32 cellular contexts compared by ENCODE assay signal in the genomic region with DNA sequence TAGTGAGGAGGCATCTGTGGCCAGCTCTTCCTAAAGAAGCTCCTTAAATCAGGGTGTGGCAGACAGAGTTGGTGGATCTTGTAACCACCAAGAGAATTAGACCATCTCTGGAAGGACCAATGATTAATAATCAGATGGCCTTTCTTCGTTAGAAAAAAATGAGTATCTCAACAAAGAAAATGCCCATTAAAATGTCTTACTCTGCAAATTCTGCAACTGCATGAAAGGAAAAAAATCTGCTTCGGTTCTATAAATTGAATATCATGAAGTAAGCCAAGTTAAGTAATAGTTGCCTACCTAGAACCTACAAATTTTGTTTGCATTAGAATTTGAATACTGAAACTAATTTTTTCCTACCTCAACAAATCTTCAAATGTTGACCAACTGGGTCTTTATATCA. TPM values are rescaled to one million over a fixed set of nuclear protein-coding genes. Genes with fewer than 3 reads are reported as not detected.
"Had no signal": no experiment of that assay in that cellular context is flagged by ENCODE, and none has a peak within 500 bp of the region (broad histone marks: within the 10 kb centered on the region; RNA-seq: fewer than 3 reads in every experiment).

No MANE protein-coding gene starts in this region.

- H3K36me3 Mint-ChIP-seq: activated CD4-positive, alpha-beta memory T cell treated with anti-CD3 and anti-CD28 coated beads for 36 hours; activated CD8-positive, alpha-beta memory T cell treated with anti-CD3 and anti-CD28 coated beads, Interleukin-2, amount 10 ng/mL, durations not matched to agents 7 days and 5 days; activated naive CD4-positive, alpha-beta T cell treated with anti-CD3 and anti-CD28 coated beads, Interleukin-2, amount 50 U/mL, for 24 hours; activated naive CD8-positive, alpha-beta T cell treated with anti-CD3 and anti-CD28 coated beads, Interleukin-2, amount 10 ng/mL, durations not matched to agents 7 days and 5 days; brain had no signal

- H3K4me3 Mint-ChIP-seq: activated CD4-positive, alpha-beta memory T cell treated with anti-CD3 and anti-CD28 coated beads for 36 hours; activated CD4-positive, alpha-beta T cell treated with anti-CD3 and anti-CD28 coated beads for 36 hours; activated CD4-positive, alpha-beta T cell treated with anti-CD3 and anti-CD28 coated beads, Interleukin-2, amount 10 ng/mL, durations not matched to agents 24 days and 14 days; activated CD8-positive, alpha-beta memory T cell treated with anti-CD3 and anti-CD28 coated beads, Interleukin-2, amount 10 ng/mL, durations not matched to agents 7 days and 5 days; activated CD8-positive, alpha-beta T cell treated with anti-CD3 and anti-CD28 coated beads, Interleukin-2, amount 10 ng/mL, durations not matched to agents 7 days and 5 days; activated naive CD4-positive, alpha-beta T cell treated with anti-CD3 and anti-CD28 coated beads for 36 hours; activated naive CD4-positive, alpha-beta T cell treated with anti-CD3 and anti-CD28 coated beads, Interleukin-2, amount 50 U/mL, for 24 hours; activated naive CD8-positive, alpha-beta T cell treated with anti-CD3 and anti-CD28 coated beads, Interleukin-2, amount 10 ng/mL, durations not matched to agents 7 days and 5 days; activated T-helper 1 cell treated with anti-CD3 and anti-CD28 coated beads, Interleukin-12 subunit alpha, Interleukin-12 subunit beta, Interleukin-2, Interleukin-4 antibody, amounts not matched to agents 30 ng/mL and 10 ng/mL and 1 ng/mL, durations not matched to agents 14 hours and 24 hours and 36 hours; central memory CD8-positive, alpha-beta T cell; dendritic cell treated with granulocyte-macrophage colony-stimulating factor and Interleukin-4, amounts not matched to agents 40 ng/mL and 50 ng/mL, for 4 days; endodermal cell had no signal

- H3K27me3 ChIP-seq: ascending aorta, dorsolateral prefrontal cortex had no signal

- H3K9me3 Mint-ChIP-seq: activated CD4-positive, alpha-beta memory T cell treated with anti-CD3 and anti-CD28 coated beads for 36 hours; activated naive CD4-positive, alpha-beta T cell treated with anti-CD3 and anti-CD28 coated beads, Interleukin-2, amount 50 U/mL, for 24 hours; activated naive CD8-positive, alpha-beta T cell treated with anti-CD3 and anti-CD28 coated beads, Interleukin-2, amount 10 ng/mL, durations not matched to agents 7 days and 5 days; activated T-helper 1 cell treated with anti-CD3 and anti-CD28 coated beads, Interleukin-12 subunit alpha, Interleukin-12 subunit beta, Interleukin-2, Interleukin-4 antibody, amounts not matched to agents 30 ng/mL and 10 ng/mL and 1 ng/mL, durations not matched to agents 14 hours and 24 hours and 36 hours; activated T-helper 2 cell treated with anti-CD3 and anti-CD28 coated beads, Interferon-gamma antibody, Interleukin-2, Interleukin-4, amounts not matched to agents 10 μg/mL and 5 μg/mL and 100 μg/mL, durations not matched to agents 14 hours and 24 hours and 36 hours; dendritic cell treated with granulocyte-macrophage colony-stimulating factor and Interleukin-4, amounts not matched to agents 40 ng/mL and 50 ng/mL, for 4 days; endodermal cell had no signal

- DNase-seq: activated CD4-positive, alpha-beta memory T cell treated with anti-CD3 and anti-CD28 coated beads for 36 hours; activated CD4-positive, alpha-beta T cell treated with anti-CD3 and anti-CD28 coated beads for 36 hours; activated CD4-positive, alpha-beta T cell treated with anti-CD3 and anti-CD28 coated beads, Interleukin-2, amount 10 ng/mL, durations not matched to agents 24 days and 14 days; activated CD4-positive, CD25-positive, alpha-beta regulatory T cell; activated CD4-positive, CD25-positive, alpha-beta regulatory T cell treated with anti-CD3 and anti-CD28 coated beads, Interleukin-2, amount 50 U/mL, for 72 hours; activated CD8-positive, alpha-beta memory T cell treated with anti-CD3 and anti-CD28 coated beads, Interleukin-2, amount 10 ng/mL, durations not matched to agents 7 days and 5 days; activated CD8-positive, alpha-beta memory T cell treated with anti-CD3 and anti-CD28 coated beads, Interleukin-2, amount 50 U/mL, for 4 hours; activated CD8-positive, alpha-beta T cell treated with anti-CD3 and anti-CD28 coated beads, Interleukin-2, amount 10 ng/mL, durations not matched to agents 7 days and 5 days; activated effector memory CD4-positive, alpha-beta T cell treated with anti-CD3 and anti-CD28 coated beads, Interleukin-2, amount 50 U/mL, for 16 hours; activated naive CD4-positive, alpha-beta T cell treated with anti-CD3 and anti-CD28 coated beads for 36 hours; activated naive CD8-positive, alpha-beta T cell treated with anti-CD3 and anti-CD28 coated beads, Interleukin-2, amount 10 ng/mL, durations not matched to agents 7 days and 5 days; activated T-cell treated with anti-CD3 and anti-CD28 coated beads, Interleukin-2, amount 50 U/mL, for 1 hour; activated T-cell treated with anti-CD3 and anti-CD28 coated beads, Interleukin-2, amount 50 U/mL, for 48 hours; dorsolateral prefrontal cortex; effector memory CD4-positive, alpha-beta T cell; endodermal cell; foreskin keratinocyte; gastrocnemius medialis; glutamatergic neuron; heart left ventricle; T-helper 2 cell had no signal

- H3K4me1 Mint-ChIP-seq: activated CD4-positive, alpha-beta T cell treated with anti-CD3 and anti-CD28 coated beads for 36 hours; activated CD4-positive, alpha-beta T cell treated with anti-CD3 and anti-CD28 coated beads, Interleukin-2, amount 10 ng/mL, durations not matched to agents 24 days and 14 days; activated naive CD4-positive, alpha-beta T cell treated with anti-CD3 and anti-CD28 coated beads, Interleukin-2, amount 50 U/mL, for 24 hours; activated naive CD8-positive, alpha-beta T cell treated with anti-CD3 and anti-CD28 coated beads, Interleukin-2, amount 10 ng/mL, durations not matched to agents 7 days and 5 days; central memory CD8-positive, alpha-beta T cell; endodermal cell had no signal

- H3K9me3 ChIP-seq: ascending aorta, gastrocnemius medialis, heart left ventricle had no signal

- ATAC-seq: activated CD4-positive, alpha-beta T cell treated with anti-CD3 and anti-CD28 coated beads for 36 hours; activated CD8-positive, alpha-beta memory T cell treated with anti-CD3 and anti-CD28 coated beads, Interleukin-2, amount 10 ng/mL, durations not matched to agents 7 days and 5 days; activated CD8-positive, alpha-beta T cell treated with anti-CD3 and anti-CD28 coated beads, Interleukin-2, amount 10 ng/mL, durations not matched to agents 7 days and 5 days; esophagus mucosa; foreskin keratinocyte; gastrocnemius medialis; heart left ventricle had no signal

- H3K4me3 ChIP-seq: ascending aorta, coronary artery, dorsolateral prefrontal cortex, gastrocnemius medialis, heart left ventricle had no signal

- H3K4me1 ChIP-seq: foreskin keratinocyte had no signal

- H3K27me3 Mint-ChIP-seq: brain had no signal

- H3K27ac Mint-ChIP-seq: activated CD4-positive, alpha-beta memory T cell treated with anti-CD3 and anti-CD28 coated beads for 36 hours; activated CD4-positive, alpha-beta T cell treated with anti-CD3 and anti-CD28 coated beads for 36 hours; activated CD4-positive, alpha-beta T cell treated with anti-CD3 and anti-CD28 coated beads, Interleukin-2, amount 10 ng/mL, durations not matched to agents 24 days and 14 days; activated CD8-positive, alpha-beta memory T cell treated with anti-CD3 and anti-CD28 coated beads, Interleukin-2, amount 10 ng/mL, durations not matched to agents 7 days and 5 days; activated CD8-positive, alpha-beta T cell treated with anti-CD3 and anti-CD28 coated beads, Interleukin-2, amount 10 ng/mL, durations not matched to agents 7 days and 5 days; activated naive CD4-positive, alpha-beta T cell treated with anti-CD3 and anti-CD28 coated beads for 36 hours; activated naive CD4-positive, alpha-beta T cell treated with anti-CD3 and anti-CD28 coated beads, Interleukin-2, amount 50 U/mL, for 24 hours; activated naive CD8-positive, alpha-beta T cell treated with anti-CD3 and anti-CD28 coated beads, Interleukin-2, amount 10 ng/mL, durations not matched to agents 7 days and 5 days; activated T-helper 1 cell treated with anti-CD3 and anti-CD28 coated beads, Interleukin-12 subunit alpha, Interleukin-12 subunit beta, Interleukin-2, Interleukin-4 antibody, amounts not matched to agents 30 ng/mL and 10 ng/mL and 1 ng/mL, durations not matched to agents 14 hours and 24 hours and 36 hours; activated T-helper 2 cell treated with anti-CD3 and anti-CD28 coated beads, Interferon-gamma antibody, Interleukin-2, Interleukin-4, amounts not matched to agents 10 μg/mL and 5 μg/mL and 100 μg/mL, durations not matched to agents 14 hours and 24 hours and 36 hours; dendritic cell treated with granulocyte-macrophage colony-stimulating factor and Interleukin-4, amounts not matched to agents 40 ng/mL and 50 ng/mL, for 4 days; endodermal cell had no signal

- H3K27ac ChIP-seq: foreskin keratinocyte, gastrocnemius medialis had no signal

- H3K36me3 ChIP-seq: ascending aorta, gastrocnemius medialis, heart left ventricle had no signal

RNA-seq across cellular contexts. Expression of a gene that starts 4.2 kb away (rescaled TPM):
- total RNA-seq: activated CD4-positive, alpha-beta memory T cell treated with anti-CD3 and anti-CD28 coated beads for 36 hours; activated CD4-positive, alpha-beta T cell treated with anti-CD3 and anti-CD28 coated beads for 36 hours; activated CD4-positive, alpha-beta T cell treated with anti-CD3 and anti-CD28 coated beads, Interleukin-2, amount 10 ng/mL, durations not matched to agents 24 days and 14 days; activated CD8-positive, alpha-beta memory T cell treated with anti-CD3 and anti-CD28 coated beads for 36 hours; activated CD8-positive, alpha-beta T cell treated with anti-CD3 and anti-CD28 coated beads, Interleukin-2, amount 10 ng/mL, durations not matched to agents 7 days and 5 days; activated naive CD4-positive, alpha-beta T cell treated with anti-CD3 and anti-CD28 coated beads for 36 hours; activated naive CD8-positive, alpha-beta T cell treated with anti-CD3 and anti-CD28 coated beads, Interleukin-2, amount 10 ng/mL, durations not matched to agents 7 days and 5 days; bronchial epithelial cell had no signal
- polyA plus RNA-seq: foreskin keratinocyte had no signal
